ENCODE assay signal across 27 cellular contexts in the genomic region with DNA sequence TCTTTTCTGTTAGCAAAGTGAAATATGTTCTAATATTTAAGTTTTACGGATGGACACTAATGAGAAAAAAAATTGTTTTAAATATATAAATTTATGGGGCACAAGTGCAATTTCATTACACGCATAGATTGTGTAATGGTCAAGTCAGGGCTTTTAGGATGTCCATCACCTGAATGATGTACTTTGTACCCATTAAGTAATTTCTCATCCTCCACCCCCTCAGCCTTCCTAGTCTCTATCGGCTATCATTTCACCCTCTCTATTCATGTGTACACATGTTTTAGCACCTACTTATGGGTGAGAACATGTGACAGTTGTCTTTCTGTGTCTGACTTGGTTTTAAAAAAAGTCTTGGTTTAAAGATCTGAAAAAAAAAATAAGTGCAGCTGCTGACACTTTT.
"Had no signal": no experiment of that assay in that cellular context is flagged by ENCODE, and none has a peak within 500 bp of the region (broad histone marks: within the 10 kb centered on the region; RNA-seq: fewer than 3 reads in every experiment).

No MANE protein-coding gene starts in this region.

- H3K27ac ChIP-seq: colonic mucosa, coronary artery, dorsolateral prefrontal cortex, epithelial cell of prostate, esophagus muscularis mucosa, esophagus squamous epithelium, foreskin keratinocyte, gastrocnemius medialis, gastroesophageal sphincter had no signal

- H3K4me3 ChIP-seq: colonic mucosa, coronary artery, dorsolateral prefrontal cortex, esophagus muscularis mucosa, esophagus squamous epithelium, gastrocnemius medialis, gastroesophageal sphincter had no signal

- H3K9me3 Mint-ChIP-seq: dendritic cell treated with granulocyte-macrophage colony-stimulating factor and Interleukin-4, amounts not matched to agents 40 ng/mL and 50 ng/mL, for 4 days; effector memory CD8-positive, alpha-beta T cell; endodermal cell had no signal

- H3K36me3 ChIP-seq: colonic mucosa, esophagus muscularis mucosa, esophagus squamous epithelium, gastrocnemius medialis, gastroesophageal sphincter had no signal

- H3K27me3 Mint-ChIP-seq: dendritic cell treated with granulocyte-macrophage colony-stimulating factor and Interleukin-4, amounts not matched to agents 40 ng/mL and 50 ng/mL, for 4 days; effector memory CD8-positive, alpha-beta T cell had no signal

- H3K4me1 ChIP-seq: colonic mucosa, foreskin keratinocyte, gastrocnemius medialis, gastroesophageal sphincter had no signal

- H3K27me3 ChIP-seq: colonic mucosa, dorsolateral prefrontal cortex, esophagus muscularis mucosa, esophagus squamous epithelium, foreskin keratinocyte, gastrocnemius medialis, gastroesophageal sphincter had no signal

- H3K4me3 Mint-ChIP-seq: dendritic cell treated with granulocyte-macrophage colony-stimulating factor and Interleukin-4, amounts not matched to agents 40 ng/mL and 50 ng/mL, for 4 days; effector memory CD8-positive, alpha-beta T cell; endodermal cell had no signal

- FAIRE-seq: colon, endometrium, endothelial cell of umbilical vein, frontal cortex had no signal

- H3K9me3 ChIP-seq: colonic mucosa, esophagus muscularis mucosa, esophagus squamous epithelium, gastrocnemius medialis, gastroesophageal sphincter had no signal

- ATAC-seq: effector memory CD8-positive, alpha-beta T cell; esophagus mucosa; foreskin keratinocyte; gastrocnemius medialis; gastroesophageal sphincter had no signal

- H3K27ac Mint-ChIP-seq: dendritic cell treated with granulocyte-macrophage colony-stimulating factor and Interleukin-4, amounts not matched to agents 40 ng/mL and 50 ng/mL, for 4 days; effector memory CD8-positive, alpha-beta T cell; endodermal cell had no signal

- DNase-seq: colonic mucosa; cortex of kidney; dermis blood vessel endothelial cell; dorsolateral prefrontal cortex; effector CD4-positive, alpha-beta T cell; effector CD8-positive, alpha-beta T cell; effector memory CD4-positive, alpha-beta T cell; effector memory CD8-positive, alpha-beta T cell; endodermal cell; erythroblast; esophagus squamous epithelium; foreskin fibroblast; foreskin keratinocyte; foreskin melanocyte; gastrocnemius medialis; glutamatergic neuron; head of caudate nucleus had no signal
